ENCODE assay signal across 30 cellular contexts in genomic region chr10:5148678-5149032, GRCh38. TPM values are rescaled to one million over a fixed set of nuclear protein-coding genes. Genes with fewer than 3 reads are reported as not detected.
DNase-seq lines count a peak whose midpoint lies in the region; ATAC-seq and TF ChIP-seq lines count a peak whose summit lies in the region.
"Had no signal": no experiment of that assay in that cellular context is flagged by ENCODE, and none has a peak within 500 bp of the region (broad histone marks: within the 10 kb centered on the region; RNA-seq: fewer than 3 reads in every experiment).

No MANE protein-coding gene starts in this region.

- TF ChIP-seq CTCF in 22Rv1 (IDR thresholded peaks at IDR 0.05): no peak
- no peak for TF ChIP-seq CTCF in body of pancreas (IDR thresholded peaks at IDR 0.05)
- no peak for TF ChIP-seq CTCF in transverse colon (IDR thresholded peaks at IDR 0.05)

- H3K9ac ChIP-seq in mucosa of rectum (ENCODE audit: low read depth in 1 of 2, low read length in 2 of 2): no peak overlapping the region
- H3K9ac ChIP-seq: BLaER1 treated with 17β-estradiol and CSF1 and Interleukin-3, amounts not matched to agents 10 nM and 100 nM had no signal

- TF ChIP-seq POLR2A in body of pancreas (IDR thresholded peaks at IDR 0.05) (no peak), transverse colon (IDR thresholded peaks at IDR 0.05) (no peak)

- in situ Hi-C loops in transverse colon (cut with MboI; ENCODE audit: low pct_ligation_motif_present in 1 of 4, low pct_unique_long_range_greater_than_20kb in 1 of 4, low sequenced_read_pairs in 3 of 4): no loop called here

- TF ChIP-seq EP300 in transverse colon (IDR thresholded peaks at IDR 0.05; ENCODE audit: low read depth): no peak

- intact Hi-C loops in body of pancreas (cut with DNase I): no loop called here
- intact Hi-C loops in transverse colon (cut with DNase I; ENCODE audit: low total_unique reads): no loop called here
- intact Hi-C loops in aorta (cut with DNase I): no loop called here

- no peak overlapping the region for H3K4me3 ChIP-seq in body of pancreas
- H3K4me3 ChIP-seq in mucosa of rectum (ENCODE audit: low read length in 2 of 2): no peak overlapping the region
- no peak overlapping the region for H3K4me3 ChIP-seq in transverse colon
- H3K4me3 ChIP-seq in aorta (ENCODE audit: low read length in 2 of 2): no peak overlapping the region
- H3K4me3 ChIP-seq: BLaER1 treated with 17β-estradiol and CSF1 and Interleukin-3, amounts not matched to agents 10 nM and 100 nM; GM12878; SJSA1 had no signal

- peaks cover 31% of the 10 kb centered on the region for H3K4me1 ChIP-seq in body of pancreas
- H3K4me1 ChIP-seq in mucosa of rectum (ENCODE audit: control insufficient read depth in 2 of 2, insufficient read depth in 2 of 2, low read length in 2 of 2): peaks cover 14 to 16% of the 10 kb centered on the region in 2 donors
- peaks cover 2 to 30% (median 19%) of the 10 kb centered on the region in 4 donors for H3K4me1 ChIP-seq in transverse colon
- no peaks in the 10 kb centered on the region for H3K4me1 ChIP-seq in aorta (ENCODE audit: control insufficient read depth in 1 of 2, insufficient read depth in 2 of 2, low read length in 2 of 2)
- H3K4me1 ChIP-seq: BLaER1 treated with 17β-estradiol and CSF1 and Interleukin-3, amounts not matched to agents 10 nM and 100 nM; SJSA1 had no signal

- 47% methylated on average over 1 of the region's 1 CpG for WGBS in body of pancreas, 2 donors
- 61 to 70% methylated on average over 1 of the region's 1 CpG for WGBS in transverse colon (ENCODE audit: low coverage in 1 of 2), 2 donors
- 37 to 52% methylated on average over 1 of the region's 1 CpG for WGBS in aorta, 2 donors

- H3K36me3 ChIP-seq in body of pancreas (replicated peaks in 1 of 2; ENCODE audit: insufficient read depth in 1 of 2, low read depth in 2 of 2) (no peaks in the 10 kb centered on the region), mucosa of rectum (ENCODE audit: control insufficient read depth in 2 of 2, insufficient read depth in 2 of 2, low read length in 2 of 2) (no peaks in the 10 kb centered on the region), transverse colon (no peaks in the 10 kb centered on the region), aorta (ENCODE audit: control insufficient read depth in 1 of 2, insufficient read depth in 2 of 2, low read length in 1 of 2) (no peaks in the 10 kb centered on the region)
- H3K36me3 ChIP-seq: BLaER1 treated with 17β-estradiol and CSF1 and Interleukin-3, amounts not matched to agents 10 nM and 100 nM; SJSA1 had no signal

- H3K9me3 ChIP-seq in body of pancreas (no peaks in the 10 kb centered on the region), mucosa of rectum (ENCODE audit: control insufficient read depth in 2 of 2, low read length in 2 of 2) (no peaks in the 10 kb centered on the region), transverse colon (peaks cover 4 to 7% of the 10 kb centered on the region in 2 donors), aorta (ENCODE audit: control insufficient read depth, low read length) (no peaks in the 10 kb centered on the region)
- H3K9me3 ChIP-seq: SJSA1 had no signal

- peak overlapping the region; percentile 100 for H3K27ac ChIP-seq in 22Rv1
- H3K27ac ChIP-seq in body of pancreas: peak overlapping the region in 3 of 4 donors; percentile 83 to 90 (median 90)
- peak overlapping the region; percentile 10 to 67 for H3K27ac ChIP-seq in mucosa of rectum (ENCODE audit: low read depth in 2 of 2, low read length in 2 of 2)
- H3K27ac ChIP-seq in transverse colon: peak overlapping the region; percentile 77 to 86 (median 80)
- no peak overlapping the region for H3K27ac ChIP-seq in aorta (ENCODE audit: low read depth in 1 of 2, low read length in 2 of 2)
- H3K27ac ChIP-seq: BLaER1 treated with 17β-estradiol and CSF1 and Interleukin-3, amounts not matched to agents 10 nM and 100 nM; HL-60; SJSA1 had no signal

- ATAC-seq in body of pancreas (no peak), aorta (ENCODE audit: low FRiP score) (no peak), GM19455 (IDR thresholded peaks at IDR 0.05; ENCODE audit: unreplicated experiment) (no peak), HG02571 (IDR thresholded peaks at IDR 0.05; ENCODE audit: unreplicated experiment) (no peak)
- ATAC-seq: GM12878, PC-3, Right ventricle myocardium inferior had no signal

- H3K27me3 ChIP-seq in body of pancreas (no peaks in the 10 kb centered on the region), mucosa of rectum (ENCODE audit: control insufficient read depth in 2 of 2, insufficient read depth in 2 of 2, low read length in 2 of 2) (no peaks in the 10 kb centered on the region), transverse colon (no peaks in the 10 kb centered on the region), aorta (ENCODE audit: control insufficient read depth in 1 of 2, insufficient read depth in 2 of 2, low read length in 1 of 2) (no peaks in the 10 kb centered on the region)
- H3K27me3 ChIP-seq: BLaER1 treated with 17β-estradiol and CSF1 and Interleukin-3, amounts not matched to agents 10 nM and 100 nM; SJSA1 had no signal

- DNase-seq in body of pancreas (no peak), transverse colon (no peak), aorta (no peak)
- DNase-seq: AML-193; CD4-positive, alpha-beta memory T cell; COR-L47; DMS 273 treated with DMSO at 0.1 percent for 48 hours; DMS79; EL; GDM1; Kasumi-1; NCI-H1105 treated with DMSO at 0.1 percent for 48 hours; NCI-H146; NCI-H2029; NCI-H446; NCI-H524 treated with DMSO at 0.1 percent for 48 hours; NCI-H82; NK-92 treated with Interleukin-12 subunit alpha and Interleukin-12 subunit beta, amount 100 ng/mL, for 24 hours; PC-3 had no signal

RNA-seq across cellular contexts. Expression of gene AKR1C8, which starts 36.3 kb away (rescaled TPM):
- total RNA-seq in body of pancreas (not detected), transverse colon (1 to 10 TPM in 1 of 4 donors, not detected in 3; 1.4 TPM), aorta (under 1 TPM in 1 of 2 donors, not detected in 1; 0.30 TPM)
- polyA plus RNA-seq in aorta: not detected
- total RNA-seq: GM12878, M059J, PC-3, Right ventricle myocardium inferior, RPMI7951 had no signal
- polyA plus RNA-seq: CD4-positive, alpha-beta memory T cell had no signal

RNA-seq across cellular contexts. Expression of gene AKR1C4, which starts 48.0 kb away (rescaled TPM):
- total RNA-seq in body of pancreas (1 to 10 TPM in 1 of 2 donors, not detected in 1; 1.0 TPM), transverse colon (not detected), aorta (not detected)
- not detected for polyA plus RNA-seq in aorta
- total RNA-seq: CD4-positive, alpha-beta memory T cell; GM12878; M059J; PC-3; Right ventricle myocardium inferior; RPMI7951; SJSA1 had no signal
- polyA plus RNA-seq: CD4-positive, alpha-beta memory T cell had no signal

RNA-seq across cellular contexts. Expression of gene AKR1C3, which starts 54.4 kb away (rescaled TPM):
- total RNA-seq in body of pancreas (10 to 100 TPM; 31.1 to 34.6 TPM), transverse colon (100 to 1,000 TPM; 164 to 634 (median 415) TPM), aorta (10 to 100 TPM; 36.2 to 98.8 TPM)
- polyA plus RNA-seq in aorta: 100 to 1,000 TPM; 153 to 180 TPM

Comparison
In these comparisons a context has a peak if more than half of its experiments do, and no peak if none do; other contexts are left out.
1. H3K27ac ChIP-seq: peak in 22Rv1 (single experiment), body of pancreas (3 of 4), mucosa of rectum (2 of 2) and transverse colon (4 of 4); none in aorta (0 of 2).